12 cellular contexts compared by ENCODE assay signal in the genomic region with DNA sequence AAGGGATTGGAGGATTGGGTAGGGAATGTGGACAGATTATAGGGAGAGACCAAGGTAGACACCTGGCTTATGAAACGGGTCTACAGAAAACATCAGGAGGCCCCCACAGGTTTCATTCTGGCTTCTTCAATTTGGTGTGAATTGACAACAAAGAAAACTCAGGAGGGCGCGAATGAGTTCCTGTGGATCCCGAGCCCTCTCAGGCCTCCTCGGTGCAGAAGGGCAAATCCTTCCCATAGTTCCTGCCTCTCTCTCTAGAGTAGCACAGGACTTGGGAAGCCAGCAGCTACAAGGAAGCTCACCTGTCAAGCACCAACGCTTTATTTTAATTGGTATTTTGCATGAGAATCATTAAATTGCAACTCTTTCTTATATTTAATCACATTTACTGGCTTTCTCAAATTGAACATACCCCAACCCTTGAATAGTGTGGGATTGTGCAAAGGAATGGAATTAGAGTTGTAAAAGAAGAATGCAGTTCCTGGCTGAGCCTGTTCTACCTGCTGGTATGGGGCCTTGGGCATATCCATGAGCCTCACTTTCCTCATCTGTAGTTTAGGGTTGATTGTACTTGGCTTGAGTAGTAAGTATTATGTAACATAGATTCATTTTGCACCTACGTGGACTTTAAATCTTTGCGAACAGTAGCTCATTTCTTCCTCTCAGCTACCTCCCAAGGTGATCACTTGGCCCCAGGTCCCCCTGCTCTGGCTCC. TPM values are rescaled to one million over a fixed set of nuclear protein-coding genes. Genes with fewer than 3 reads are reported as not detected.
DNase-seq lines count a peak whose midpoint lies in the region; ATAC-seq and TF ChIP-seq lines count a peak whose summit lies in the region.
"Had no signal": no experiment of that assay in that cellular context is flagged by ENCODE, and none has a peak within 500 bp of the region (broad histone marks: within the 10 kb centered on the region; RNA-seq: fewer than 3 reads in every experiment).

No MANE protein-coding gene starts in this region.

- CTCF ChIA-PET in HEK293 (lab: Yijun Ruan, JAX) (interaction anchor here (0.6 to 1.5 kb wide), 3 partner anchors 29 to 46 kb away, joined by 3 read pairs; no protein-coding TSS in a partner anchor), T-cell (lab: Charles Lee) (interaction anchor here in 1 of 2 donors (1.7 kb wide), 1 partner anchor 46 kb away, joined by 6 read pairs; no protein-coding TSS in a partner anchor)

- no peaks in the 10 kb centered on the region for H3K27me3 Mint-ChIP-seq in CD4-positive, CD25-positive, alpha-beta regulatory T cell
- no peaks in the 10 kb centered on the region for H3K27me3 Mint-ChIP-seq in effector memory CD8-positive, alpha-beta T cell
- H3K27me3 Mint-ChIP-seq in T-cell (no peaks in the 10 kb centered on the region), H9 (ENCODE audit: low read depth) (peaks cover 2% of the 10 kb centered on the region; the same call in 1 of the 2 replicates)

- no peak overlapping the region for H3K4me3 ChIP-seq in CD4-positive, CD25-positive, alpha-beta regulatory T cell (ENCODE audit: low read depth, low read length)
- no peak overlapping the region for H3K4me3 ChIP-seq in HEK293 (ENCODE audit: low read depth, low read length)
- no peak overlapping the region for H3K4me3 ChIP-seq in trophoblast cell (ENCODE audit: low read depth, low read length)
- H3K4me3 ChIP-seq: BLaER1 treated with 17β-estradiol and CSF1 and Interleukin-3, amounts not matched to agents 10 nM and 100 nM had no signal

- no peak for DNase-seq in CD4-positive, CD25-positive, alpha-beta regulatory T cell
- no peak for DNase-seq in effector memory CD8-positive, alpha-beta T cell
- DNase-seq in trophoblast cell, result peak; percentile 78 to 91
- DNase-seq in NCI-H526 (lab: John Stamatoyannopoulos, UW), result no peak
- DNase-seq in T-cell, result no peak
- no peak for DNase-seq in H9
- DNase-seq: COR-L47, NCI-H1930, OCI-M1, SIG-M5 had no signal

- H3K18ac ChIP-seq in trophoblast cell (ENCODE audit: low read length) (no peak overlapping the region), H9 (ENCODE audit: insufficient read length, low read depth, low read length) (no peak overlapping the region)

- no peak overlapping the region for H3K56ac ChIP-seq in H9 (ENCODE audit: insufficient read length, low read depth, low read length)

- H4K8ac ChIP-seq in trophoblast cell (ENCODE audit: low read depth, low read length), result no peak overlapping the region
- H4K8ac ChIP-seq in H9 (replicated peaks; ENCODE audit: insufficient read length, low read depth, low read length), result no peak overlapping the region

- no peak overlapping the region for H2BK20ac ChIP-seq in H9 (ENCODE audit: low read depth, low read length, poor library complexity, severe bottlenecking)

- H2BK5ac ChIP-seq in trophoblast cell (ENCODE audit: low read depth, low read length, poor library complexity), result no peak overlapping the region
- no peak overlapping the region for H2BK5ac ChIP-seq in H9 (ENCODE audit: insufficient read length, low read length)

- H3K23me2 ChIP-seq in H9 (ENCODE audit: insufficient read length, low read depth, low read length, poor library complexity, severe bottlenecking), result no peaks in the 10 kb centered on the region

- H2BK120ac ChIP-seq in trophoblast cell (ENCODE audit: insufficient read depth, low read length, poor library complexity), result no peak overlapping the region
- no peak overlapping the region for H2BK120ac ChIP-seq in H9 (ENCODE audit: low read depth, low read length, poor library complexity, severe bottlenecking)

- H3K9me3 Mint-ChIP-seq in CD4-positive, CD25-positive, alpha-beta regulatory T cell, result peaks cover 0 to 1% (median 0%) of the 10 kb centered on the region in 7 donors
- H3K9me3 Mint-ChIP-seq in effector memory CD8-positive, alpha-beta T cell, result no peaks in the 10 kb centered on the region
- H3K9me3 Mint-ChIP-seq in T-cell (no peaks in the 10 kb centered on the region), H9 (no peaks in the 10 kb centered on the region; a peak in 1 of 5 replicates)

- H3K9ac ChIP-seq in trophoblast cell (ENCODE audit: low read length), result no peak overlapping the region
- H3K9ac ChIP-seq in H9 (ENCODE audit: extremely low read depth, insufficient read length, low read length), result no peak overlapping the region
- H3K9ac ChIP-seq: BLaER1 treated with 17β-estradiol and CSF1 and Interleukin-3, amounts not matched to agents 10 nM and 100 nM had no signal

- no peak overlapping the region for H4K12ac ChIP-seq in trophoblast cell (ENCODE audit: low read depth, low read length)

- no peaks in the 10 kb centered on the region for H4K20me1 ChIP-seq in H9 (ENCODE audit: control insufficient read depth, insufficient read depth, insufficient read length)
- H4K20me1 ChIP-seq: BLaER1 treated with 17β-estradiol and CSF1 and Interleukin-3, amounts not matched to agents 10 nM and 100 nM had no signal

- H3K79me2 ChIP-seq in trophoblast cell (ENCODE audit: control insufficient read depth, insufficient read depth, low read length, poor library complexity), result no peaks in the 10 kb centered on the region
- H3K79me2 ChIP-seq in H9 (ENCODE audit: insufficient read depth, low read length), result no peaks in the 10 kb centered on the region

- H3K4ac ChIP-seq in trophoblast cell (ENCODE audit: low read depth, low read length) (no peak overlapping the region), H9 (ENCODE audit: low read depth, low read length) (no peak overlapping the region)

- no peak overlapping the region for H2AFZ ChIP-seq in trophoblast cell (ENCODE audit: insufficient read depth, low read length, poor library complexity)
- no peak overlapping the region for H2AFZ ChIP-seq in H9 (ENCODE audit: low read length)

- H3K36me3 Mint-ChIP-seq in CD4-positive, CD25-positive, alpha-beta regulatory T cell, result peaks cover 2% of the 10 kb centered on the region
- peaks cover 4% of the 10 kb centered on the region for H3K36me3 Mint-ChIP-seq in effector memory CD8-positive, alpha-beta T cell (ENCODE audit: insufficient read depth)
- H3K36me3 Mint-ChIP-seq in T-cell (peaks cover 3% of the 10 kb centered on the region), H9 (ENCODE audit: insufficient read depth in 1 of 3, low read depth in 3 of 3) (no peaks in the 10 kb centered on the region)

- H3T11ph ChIP-seq in H9 (ENCODE audit: low read length), result no peak overlapping the region

- H2AK5ac ChIP-seq in trophoblast cell (ENCODE audit: low read length) (no peak overlapping the region), H9 (ENCODE audit: insufficient read length, low read length) (no peak overlapping the region)

- H4K5ac ChIP-seq in H9 (ENCODE audit: insufficient read length, low read depth, low read length), result no peak overlapping the region

- peak overlapping the region; percentile 5 to 53 (median 49) for H3K27ac Mint-ChIP-seq in CD4-positive, CD25-positive, alpha-beta regulatory T cell
- peak overlapping the region; percentile 33 to 85 for H3K27ac Mint-ChIP-seq in effector memory CD8-positive, alpha-beta T cell
- H3K27ac Mint-ChIP-seq in T-cell, result no peak overlapping the region
- no peak overlapping the region; a peak in 1 of 7 replicates for H3K27ac Mint-ChIP-seq in H9

- H2BK12ac ChIP-seq in trophoblast cell (ENCODE audit: low read length), result no peak overlapping the region
- no peak overlapping the region for H2BK12ac ChIP-seq in H9 (ENCODE audit: insufficient read length, low read depth, low read length)

- no peak for ATAC-seq in CD4-positive, CD25-positive, alpha-beta regulatory T cell (ENCODE audit: low read depth in 2 of 2)
- no peak for ATAC-seq in effector memory CD8-positive, alpha-beta T cell (replicated peaks)
- ATAC-seq in T-cell (replicated peaks in 1 of 4), result no peak

- H3K14ac ChIP-seq in trophoblast cell (ENCODE audit: low read length), result no peak overlapping the region
- no peak overlapping the region for H3K14ac ChIP-seq in H9 (ENCODE audit: insufficient read depth, low read length)

- H3K23ac ChIP-seq in trophoblast cell (ENCODE audit: low read length), result no peak overlapping the region
- no peak overlapping the region for H3K23ac ChIP-seq in H9 (ENCODE audit: insufficient read length, low read depth, low read length)

- TF ChIP-seq CTCF in HEK293 (tag by site-specific recombination; IDR thresholded peaks at IDR 0.05) (no peak), H9 (conservative IDR thresholded peaks at IDR 0.05) (no peak)

- H3K4me1 Mint-ChIP-seq in CD4-positive, CD25-positive, alpha-beta regulatory T cell, result peaks cover 22 to 64% (median 50%) of the 10 kb centered on the region in 4 donors
- peaks cover 49 to 54% of the 10 kb centered on the region in 2 donors for H3K4me1 Mint-ChIP-seq in effector memory CD8-positive, alpha-beta T cell (ENCODE audit: low read depth in 2 of 2)
- H3K4me1 Mint-ChIP-seq in T-cell (peaks cover 14 to 49% (median 30%) of the 10 kb centered on the region in 3 donors), H9 (peaks cover 6% of the 10 kb centered on the region in 2 experiments; a peak in 2 of 4 replicates)

- no peaks in the 10 kb centered on the region for H3K9me3 ChIP-seq in CD4-positive, CD25-positive, alpha-beta regulatory T cell (ENCODE audit: control insufficient read depth in 2 of 2, low read length in 2 of 2)
- H3K9me3 ChIP-seq in HEK293 (ENCODE audit: control insufficient read depth, insufficient read depth, low read depth, low read length), result no peaks in the 10 kb centered on the region
- peaks cover 1% of the 10 kb centered on the region for H3K9me3 ChIP-seq in trophoblast cell (ENCODE audit: insufficient read depth, low read depth, low read length)
- H3K9me3 ChIP-seq in H9 (ENCODE audit: control insufficient read depth, low read depth, low read length), result no peaks in the 10 kb centered on the region
- H3K9me3 ChIP-seq: BLaER1 treated with 17β-estradiol and CSF1 and Interleukin-3, amounts not matched to agents 10 nM and 100 nM had no signal

- H3K4me2 ChIP-seq in trophoblast cell (ENCODE audit: low read length), result no peak overlapping the region
- no peak overlapping the region for H3K4me2 ChIP-seq in H9 (ENCODE audit: insufficient read depth, insufficient read length, low read length)

- H3K4me3 Mint-ChIP-seq in CD4-positive, CD25-positive, alpha-beta regulatory T cell, result no peak overlapping the region
- H3K4me3 Mint-ChIP-seq in effector memory CD8-positive, alpha-beta T cell, result peak overlapping the region in 1 of 2 donors; percentile 2
- H3K4me3 Mint-ChIP-seq in T-cell (no peak overlapping the region), H9 (no peak overlapping the region)

- no peak overlapping the region for H3K27ac ChIP-seq in CD4-positive, CD25-positive, alpha-beta regulatory T cell (ENCODE audit: insufficient read depth, low read length, poor library complexity, severe bottlenecking)
- H3K27ac ChIP-seq in HEK293 (ENCODE audit: extremely low read depth, low read depth, low read length) (peak overlapping the region; percentile 28; the same call in 1 of the 2 replicates), trophoblast cell (ENCODE audit: low read depth, low read length) (no peak overlapping the region), H9 (ENCODE audit: insufficient read length, low read depth, low read length) (no peak overlapping the region)
- H3K27ac ChIP-seq: BLaER1 treated with 17β-estradiol and CSF1 and Interleukin-3, amounts not matched to agents 10 nM and 100 nM had no signal

- WGBS in trophoblast cell (ENCODE audit: extremely low coverage, insufficient coverage, insufficient read length), result no CpG with 5 or more reads among the region's 8 CpGs
- WGBS in H9 (ENCODE audit: extremely low coverage, insufficient read length, low lambda C conversion rate), result no CpG with 5 or more reads among the region's 8 CpGs

- no peak overlapping the region for H2BK15ac ChIP-seq in H9 (ENCODE audit: low read depth, low read length)

- POLR2A ChIA-PET in HEK293 (lab: Yijun Ruan, JAX), result no interaction called here
- POLR2A ChIA-PET in T-cell (lab: Charles Lee), result no interaction called here

- peaks cover 10% of the 10 kb centered on the region for H3K4me1 ChIP-seq in CD4-positive, CD25-positive, alpha-beta regulatory T cell (ENCODE audit: control insufficient read depth, insufficient read depth, low read length, poor library complexity, severe bottlenecking)
- H3K4me1 ChIP-seq in HEK293 (ENCODE audit: control insufficient read depth, insufficient read depth, low read length) (peaks cover 19% of the 10 kb centered on the region), trophoblast cell (ENCODE audit: control insufficient read depth in 1 of 2, insufficient read depth in 2 of 2, low read length in 2 of 2) (peaks cover 3 to 17% of the 10 kb centered on the region in 2 experiments), H9 (ENCODE audit: insufficient read depth, low read length) (peaks cover 1% of the 10 kb centered on the region; the same call in 1 of the 2 replicates)

- no peaks in the 10 kb centered on the region for H3K27me3 ChIP-seq in CD4-positive, CD25-positive, alpha-beta regulatory T cell (ENCODE audit: control insufficient read depth, insufficient read depth, low read length)
- H3K27me3 ChIP-seq in trophoblast cell (ENCODE audit: insufficient read depth, low read length) (no peaks in the 10 kb centered on the region), H9 (ENCODE audit: insufficient read depth, low read length) (no peaks in the 10 kb centered on the region)
- H3K27me3 ChIP-seq: BLaER1 treated with 17β-estradiol and CSF1 and Interleukin-3, amounts not matched to agents 10 nM and 100 nM had no signal

- no peaks in the 10 kb centered on the region for H3K36me3 ChIP-seq in CD4-positive, CD25-positive, alpha-beta regulatory T cell (ENCODE audit: control insufficient read depth, insufficient read depth, low read length)
- H3K36me3 ChIP-seq in HEK293 (ENCODE audit: control insufficient read depth in 2 of 2, insufficient read depth in 1 of 2, low read length in 2 of 2), result no peaks in the 10 kb centered on the region
- no peaks in the 10 kb centered on the region for H3K36me3 ChIP-seq in trophoblast cell (ENCODE audit: control insufficient read depth in 1 of 2, insufficient read depth in 2 of 2, low read length in 2 of 2)
- H3K36me3 ChIP-seq: BLaER1 treated with 17β-estradiol and CSF1 and Interleukin-3, amounts not matched to agents 10 nM and 100 nM had no signal

- H3K79me1 ChIP-seq in trophoblast cell (ENCODE audit: low read length) (peaks cover 10% of the 10 kb centered on the region), H9 (ENCODE audit: insufficient read depth, low read depth, low read length, poor library complexity, severe bottlenecking) (no peaks in the 10 kb centered on the region)

- H4K91ac ChIP-seq in trophoblast cell (ENCODE audit: low read depth, low read length) (peak overlapping the region; percentile 48), H9 (ENCODE audit: insufficient read length, low read depth, low read length) (no peak overlapping the region)

RNA-seq across cellular contexts. Expression of a gene that starts 56.4 kb away (rescaled TPM):
- 70.2 TPM for total RNA-seq in CD4-positive, CD25-positive, alpha-beta regulatory T cell
- 10 to 100 TPM; 16.1 to 31.9 (median 23.7) TPM for polyA plus RNA-seq in CD4-positive, CD25-positive, alpha-beta regulatory T cell
- 49.4 and 55.3 TPM in 2 replicates for polyA plus RNA-seq in trophoblast cell (2013)
- 10 to 100 TPM; 31.9 to 50.3 (median 36.7) TPM for total RNA-seq in T-cell
- total RNA-seq in H9 (2021), result 128 and 131 TPM in 2 replicates

Comparison
In these comparisons a context has a peak if more than half of its experiments do, and no peak if none do; other contexts are left out.
1. DNase-seq: peak in trophoblast cell (2 of 2); none in CD4-positive, CD25-positive, alpha-beta regulatory T cell (0 of 3), effector memory CD8-positive, alpha-beta T cell (0 of 3), NCI-H526 (0 of 2), T-cell (0 of 34) and H9 (single experiment).
2. H3K27ac Mint-ChIP-seq: peak in CD4-positive, CD25-positive, alpha-beta regulatory T cell (3 of 3) and effector memory CD8-positive, alpha-beta T cell (2 of 2); none in T-cell (0 of 2) and H9 (0 of 3).